ENCODE assay signal across 1 cellular context in the genomic region with DNA sequence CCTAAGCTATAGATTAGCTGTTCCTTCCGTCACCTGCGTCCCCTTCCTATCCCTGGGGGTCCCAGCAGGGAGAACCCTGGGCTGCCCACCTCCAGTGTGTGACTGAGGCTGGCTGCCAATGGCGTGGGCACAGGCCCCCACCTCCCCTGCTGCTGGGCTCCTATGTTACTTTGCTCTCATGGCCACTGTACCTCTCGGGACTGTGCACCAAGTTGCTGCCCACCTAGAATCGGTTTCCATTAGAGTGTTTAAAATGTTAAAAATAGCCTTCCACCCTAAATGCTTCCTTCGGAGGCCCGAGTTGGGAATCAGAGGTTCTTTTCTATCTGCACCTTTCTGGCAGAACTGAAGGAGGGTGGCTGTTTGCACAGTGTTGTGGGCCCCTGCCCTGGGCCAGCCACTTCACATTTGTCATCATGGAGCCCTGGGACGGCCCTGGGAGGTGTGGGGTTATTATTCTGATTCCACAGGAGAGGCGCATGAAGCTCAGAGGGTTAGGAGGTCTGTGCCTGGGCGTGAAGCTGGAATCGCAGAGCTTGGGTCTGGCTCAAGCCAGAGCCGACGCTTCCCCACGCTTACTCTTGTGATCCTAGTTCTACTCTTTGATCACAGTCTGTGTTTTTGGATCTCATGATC.
TF ChIP-seq lines count a peak whose summit lies in the region.

No MANE protein-coding gene starts in this region.

TF ChIP-seq in IMR-90, 13 proteins besides CTCF, POLR2A, EP300 and RAD21:
- TF ChIP-seq CEBPB (IDR thresholded peaks at IDR 0.05; ENCODE audit: low read depth, low read length), result no peak
- no peak for TF ChIP-seq SMC3 (IDR thresholded peaks at IDR 0.05; ENCODE audit: low read depth, low read length)
- TF ChIP-seq RCOR1 (IDR thresholded peaks at IDR 0.05; ENCODE audit: insufficient replicate concordance, low read length), result no peak
- TF ChIP-seq MAZ (IDR thresholded peaks at IDR 0.05; ENCODE audit: borderline replicate concordance, low read depth, low read length), result no peak
- no peak for TF ChIP-seq MAFK (IDR thresholded peaks at IDR 0.05; ENCODE audit: low read depth, low read length)
- TF ChIP-seq, protein P1, sequence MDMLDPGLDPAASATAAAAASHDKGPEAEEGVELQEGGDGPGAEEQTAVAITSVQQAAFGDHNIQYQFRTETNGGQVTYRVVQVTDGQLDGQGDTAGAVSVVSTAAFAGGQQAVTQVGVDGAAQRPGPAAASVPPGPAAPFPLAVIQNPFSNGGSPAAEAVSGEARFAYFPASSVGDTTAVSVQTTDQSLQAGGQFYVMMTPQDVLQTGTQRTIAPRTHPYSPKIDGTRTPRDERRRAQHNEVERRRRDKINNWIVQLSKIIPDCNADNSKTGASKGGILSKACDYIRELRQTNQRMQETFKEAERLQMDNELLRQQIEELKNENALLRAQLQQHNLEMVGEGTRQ (IDR thresholded peaks at IDR 0.05; ENCODE audit: low read depth, low read length), result no peak
- TF ChIP-seq FOS (IDR thresholded peaks at IDR 0.05; ENCODE audit: low read depth, low read length), result no peak
- TF ChIP-seq RFX5 (IDR thresholded peaks at IDR 0.05; ENCODE audit: low read depth, low read length), result no peak
